In the genomic region with DNA sequence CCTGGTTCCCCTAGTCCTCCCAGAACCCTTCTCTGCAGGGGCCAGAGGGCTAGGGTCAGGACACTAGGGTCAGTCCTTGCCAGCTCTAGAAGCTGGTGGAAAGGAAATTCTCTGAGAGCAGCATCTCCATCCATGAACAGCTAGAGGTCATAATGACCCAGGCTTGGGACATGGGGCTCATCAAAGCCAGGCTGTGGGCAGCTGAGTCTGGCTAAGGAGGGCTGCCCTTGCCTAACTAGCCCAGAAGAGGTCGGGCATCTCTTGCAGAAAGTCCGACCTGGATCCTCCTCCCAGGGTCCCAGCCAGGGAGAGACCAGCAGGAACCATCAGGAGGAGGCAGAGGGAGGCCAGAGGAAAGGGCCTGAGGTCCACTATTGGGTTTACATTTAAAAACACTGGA, we compare ENCODE assay signal across 1 cellular context.
TF ChIP-seq lines count a peak whose summit lies in the region.

No MANE protein-coding gene starts in this region.

TF ChIP-seq in WTC11, 78 proteins besides CTCF, POLR2A, EP300 and RAD21 (continued from another document):
- no peak for TF ChIP-seq TEAD1 (CRISPR knock-in tag; IDR thresholded peaks at IDR 0.05)
- TF ChIP-seq ZSCAN18 (CRISPR knock-in tag; IDR thresholded peaks at IDR 0.05) = no peak
- TF ChIP-seq SP1 (CRISPR knock-in tag; conservative IDR thresholded peaks at IDR 0.05) = no peak
- no peak for TF ChIP-seq NR1H2 (CRISPR knock-in tag; IDR thresholded peaks at IDR 0.05)
- TF ChIP-seq E2F4 (CRISPR knock-in tag; IDR thresholded peaks at IDR 0.05; ENCODE audit: borderline replicate concordance, low read depth) = no peak
- no peak for TF ChIP-seq CDX4 (CRISPR knock-in tag; IDR thresholded peaks at IDR 0.05; ENCODE audit: borderline replicate concordance)
- no peak for TF ChIP-seq KAT7 (CRISPR knock-in tag; IDR thresholded peaks at IDR 0.05; ENCODE audit: borderline replicate concordance)
- TF ChIP-seq ZNF671 (CRISPR knock-in tag; IDR thresholded peaks at IDR 0.05) = no peak
- no peak for TF ChIP-seq MAX (CRISPR knock-in tag; IDR thresholded peaks at IDR 0.05)
- no peak for TF ChIP-seq USF2 (CRISPR knock-in tag; IDR thresholded peaks at IDR 0.05)
- TF ChIP-seq PRRX2 (CRISPR knock-in tag; IDR thresholded peaks at IDR 0.05) = no peak
- no peak for TF ChIP-seq ATF3 (CRISPR knock-in tag; conservative IDR thresholded peaks at IDR 0.05)
- TF ChIP-seq, protein P1, sequence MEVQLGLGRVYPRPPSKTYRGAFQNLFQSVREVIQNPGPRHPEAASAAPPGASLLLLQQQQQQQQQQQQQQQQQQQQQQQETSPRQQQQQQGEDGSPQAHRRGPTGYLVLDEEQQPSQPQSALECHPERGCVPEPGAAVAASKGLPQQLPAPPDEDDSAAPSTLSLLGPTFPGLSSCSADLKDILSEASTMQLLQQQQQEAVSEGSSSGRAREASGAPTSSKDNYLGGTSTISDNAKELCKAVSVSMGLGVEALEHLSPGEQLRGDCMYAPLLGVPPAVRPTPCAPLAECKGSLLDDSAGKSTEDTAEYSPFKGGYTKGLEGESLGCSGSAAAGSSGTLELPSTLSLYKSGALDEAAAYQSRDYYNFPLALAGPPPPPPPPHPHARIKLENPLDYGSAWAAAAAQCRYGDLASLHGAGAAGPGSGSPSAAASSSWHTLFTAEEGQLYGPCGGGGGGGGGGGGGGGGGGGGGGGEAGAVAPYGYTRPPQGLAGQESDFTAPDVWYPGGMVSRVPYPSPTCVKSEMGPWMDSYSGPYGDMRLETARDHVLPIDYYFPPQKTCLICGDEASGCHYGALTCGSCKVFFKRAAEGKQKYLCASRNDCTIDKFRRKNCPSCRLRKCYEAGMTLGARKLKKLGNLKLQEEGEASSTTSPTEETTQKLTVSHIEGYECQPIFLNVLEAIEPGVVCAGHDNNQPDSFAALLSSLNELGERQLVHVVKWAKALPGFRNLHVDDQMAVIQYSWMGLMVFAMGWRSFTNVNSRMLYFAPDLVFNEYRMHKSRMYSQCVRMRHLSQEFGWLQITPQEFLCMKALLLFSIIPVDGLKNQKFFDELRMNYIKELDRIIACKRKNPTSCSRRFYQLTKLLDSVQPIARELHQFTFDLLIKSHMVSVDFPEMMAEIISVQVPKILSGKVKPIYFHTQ (CRISPR knock-in tag; IDR thresholded peaks at IDR 0.05) = no peak
- TF ChIP-seq FOXK1 (CRISPR knock-in tag; IDR thresholded peaks at IDR 0.05) = no peak
- TF ChIP-seq, protein P2, sequence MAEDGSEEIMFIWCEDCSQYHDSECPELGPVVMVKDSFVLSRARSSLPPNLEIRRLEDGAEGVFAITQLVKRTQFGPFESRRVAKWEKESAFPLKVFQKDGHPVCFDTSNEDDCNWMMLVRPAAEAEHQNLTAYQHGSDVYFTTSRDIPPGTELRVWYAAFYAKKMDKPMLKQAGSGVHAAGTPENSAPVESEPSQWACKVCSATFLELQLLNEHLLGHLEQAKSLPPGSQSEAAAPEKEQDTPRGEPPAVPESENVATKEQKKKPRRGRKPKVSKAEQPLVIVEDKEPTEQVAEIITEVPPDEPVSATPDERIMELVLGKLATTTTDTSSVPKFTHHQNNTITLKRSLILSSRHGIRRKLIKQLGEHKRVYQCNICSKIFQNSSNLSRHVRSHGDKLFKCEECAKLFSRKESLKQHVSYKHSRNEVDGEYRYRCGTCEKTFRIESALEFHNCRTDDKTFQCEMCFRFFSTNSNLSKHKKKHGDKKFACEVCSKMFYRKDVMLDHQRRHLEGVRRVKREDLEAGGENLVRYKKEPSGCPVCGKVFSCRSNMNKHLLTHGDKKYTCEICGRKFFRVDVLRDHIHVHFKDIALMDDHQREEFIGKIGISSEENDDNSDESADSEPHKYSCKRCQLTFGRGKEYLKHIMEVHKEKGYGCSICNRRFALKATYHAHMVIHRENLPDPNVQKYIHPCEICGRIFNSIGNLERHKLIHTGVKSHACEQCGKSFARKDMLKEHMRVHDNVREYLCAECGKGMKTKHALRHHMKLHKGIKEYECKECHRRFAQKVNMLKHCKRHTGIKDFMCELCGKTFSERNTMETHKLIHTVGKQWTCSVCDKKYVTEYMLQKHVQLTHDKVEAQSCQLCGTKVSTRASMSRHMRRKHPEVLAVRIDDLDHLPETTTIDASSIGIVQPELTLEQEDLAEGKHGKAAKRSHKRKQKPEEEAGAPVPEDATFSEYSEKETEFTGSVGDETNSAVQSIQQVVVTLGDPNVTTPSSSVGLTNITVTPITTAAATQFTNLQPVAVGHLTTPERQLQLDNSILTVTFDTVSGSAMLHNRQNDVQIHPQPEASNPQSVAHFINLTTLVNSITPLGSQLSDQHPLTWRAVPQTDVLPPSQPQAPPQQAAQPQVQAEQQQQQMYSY (CRISPR knock-in tag; IDR thresholded peaks at IDR 0.05) = no peak
- no peak for TF ChIP-seq ZMAT4 (CRISPR knock-in tag; IDR thresholded peaks at IDR 0.05)
